In genomic region chr7:155800741-155801267, GRCh38 we compare ENCODE assay signal across 1 cellular context.
TF ChIP-seq lines count a peak whose summit lies in the region.

No MANE protein-coding gene starts in this region.

TF ChIP-seq in HepG2, 621 proteins besides CTCF, POLR2A, EP300 and RAD21 (continued from another document and continues in another):
- TF ChIP-seq ZBTB33 (CRISPR knock-in tag; IDR thresholded peaks at IDR 0.05) = peak; percentile 95
- no peak for TF ChIP-seq ZNF710 (CRISPR knock-in tag; IDR thresholded peaks at IDR 0.05; ENCODE audit: borderline replicate concordance)
- TF ChIP-seq NR1H2 (CRISPR knock-in tag; IDR thresholded peaks at IDR 0.05; ENCODE audit: borderline replicate concordance, low read depth) = no peak
- no peak for TF ChIP-seq ZNF850 (CRISPR knock-in tag; conservative IDR thresholded peaks at IDR 0.05)
- no peak for TF ChIP-seq KDM4B (CRISPR knock-in tag; IDR thresholded peaks at IDR 0.05)
- no peak for TF ChIP-seq NFAT5 (CRISPR knock-in tag; IDR thresholded peaks at IDR 0.05)
- no peak for TF ChIP-seq ZNF563 (CRISPR knock-in tag; IDR thresholded peaks at IDR 0.05)
- TF ChIP-seq MNT (IDR thresholded peaks at IDR 0.05) = no peak
- no peak for TF ChIP-seq ZNF337 (CRISPR knock-in tag; IDR thresholded peaks at IDR 0.05; ENCODE audit: borderline replicate concordance, low read depth)
- TF ChIP-seq GATA4 (IDR thresholded peaks at IDR 0.05; ENCODE audit: borderline replicate concordance, low read depth) = no peak
- TF ChIP-seq PRDM15 (CRISPR knock-in tag; IDR thresholded peaks at IDR 0.05) = no peak
- no peak for TF ChIP-seq ATF7-NPFF (CRISPR knock-in tag; IDR thresholded peaks at IDR 0.05; ENCODE audit: low read depth)
- no peak for TF ChIP-seq ZNF619 (CRISPR knock-in tag; IDR thresholded peaks at IDR 0.05)
- no peak for TF ChIP-seq ZNF282 (IDR thresholded peaks at IDR 0.05; ENCODE audit: partially characterized antibody)
- TF ChIP-seq ZNF12 (CRISPR knock-in tag; IDR thresholded peaks at IDR 0.05) = no peak
- peak; percentile 66; the same call in 1 of the 2 replicates for TF ChIP-seq HNF4G (IDR thresholded peaks at IDR 0.05; ENCODE audit: borderline replicate concordance, low read depth, low read length)
- TF ChIP-seq HNF4G (CRISPR knock-in tag; IDR thresholded peaks at IDR 0.05; ENCODE audit: borderline replicate concordance, low read depth) = peak; percentile 77; the same call in 1 of the 2 replicates
- no peak for TF ChIP-seq ZNF503 (CRISPR knock-in tag; IDR thresholded peaks at IDR 0.05)
- no peak for TF ChIP-seq HDAC1 (CRISPR knock-in tag; IDR thresholded peaks at IDR 0.05)
- no peak for TF ChIP-seq ZNF367 (CRISPR knock-in tag; IDR thresholded peaks at IDR 0.05; ENCODE audit: borderline replicate concordance)
- TF ChIP-seq CENPX (CRISPR knock-in tag; IDR thresholded peaks at IDR 0.05) = no peak
- no peak for TF ChIP-seq CENPT (CRISPR knock-in tag; IDR thresholded peaks at IDR 0.05; ENCODE audit: low read depth)
- no peak for TF ChIP-seq SAFB2 (CRISPR knock-in tag; IDR thresholded peaks at IDR 0.05; ENCODE audit: borderline replicate concordance, low read depth)
- no peak for TF ChIP-seq SRSF4 (IDR thresholded peaks at IDR 0.05; ENCODE audit: low read depth, low read length, poor library complexity, severe bottlenecking)
- no peak for TF ChIP-seq ZNF101 (CRISPR knock-in tag; IDR thresholded peaks at IDR 0.05; ENCODE audit: borderline replicate concordance, low read depth)
- no peak for TF ChIP-seq RBM22 (optimal IDR thresholded peaks at IDR 0.05; ENCODE audit: low read length)
- TF ChIP-seq ZNF557 (CRISPR knock-in tag; IDR thresholded peaks at IDR 0.05) = no peak
- no peak for TF ChIP-seq ATF1 (CRISPR knock-in tag; IDR thresholded peaks at IDR 0.05)
- no peak for TF ChIP-seq ZNF615 (CRISPR knock-in tag; IDR thresholded peaks at IDR 0.05; ENCODE audit: borderline replicate concordance)
- TF ChIP-seq SMAD3 (CRISPR knock-in tag; IDR thresholded peaks at IDR 0.05) = no peak
- no peak for TF ChIP-seq PAF1 (CRISPR knock-in tag; IDR thresholded peaks at IDR 0.05)
- TF ChIP-seq ZHX1 (CRISPR knock-in tag; IDR thresholded peaks at IDR 0.05; ENCODE audit: low read depth) = 0 out of 2 replicates have a peak, but pooled peaks have one; percentile 41
- TF ChIP-seq MED8 (CRISPR knock-in tag; IDR thresholded peaks at IDR 0.05; ENCODE audit: insufficient replicate concordance) = no peak
- no peak for TF ChIP-seq ZSCAN12 (CRISPR knock-in tag; IDR thresholded peaks at IDR 0.05)
- no peak for TF ChIP-seq ZNF839 (CRISPR knock-in tag; IDR thresholded peaks at IDR 0.05; ENCODE audit: borderline replicate concordance)
- TF ChIP-seq ZNF580 (CRISPR knock-in tag; IDR thresholded peaks at IDR 0.05; ENCODE audit: borderline replicate concordance, low read depth) = peak; percentile 41; the same call in 1 of the 2 replicates
- TF ChIP-seq KAT8 (CRISPR knock-in tag; IDR thresholded peaks at IDR 0.05) = peak; percentile 16; the same call in 1 of the 2 replicates
- TF ChIP-seq RFXAP (CRISPR knock-in tag; IDR thresholded peaks at IDR 0.05; ENCODE audit: borderline replicate concordance) = no peak
- TF ChIP-seq POGZ (CRISPR knock-in tag; IDR thresholded peaks at IDR 0.05) = peak; percentile 53; the same call in 1 of the 2 replicates
- no peak for TF ChIP-seq MAF1 (CRISPR knock-in tag; IDR thresholded peaks at IDR 0.05; ENCODE audit: borderline replicate concordance)
